19 cellular contexts compared by ENCODE assay signal in genomic region chr2:152813381-152813780, GRCh38.
"Had no signal": no experiment of that assay in that cellular context is flagged by ENCODE, and none has a peak within 500 bp of the region (broad histone marks: within the 10 kb centered on the region; RNA-seq: fewer than 3 reads in every experiment).

No MANE protein-coding gene starts in this region.

- H3K4me1 ChIP-seq: foreskin keratinocyte, left ventricle myocardium inferior, lower lobe of right lung, right atrium auricular region, testis, tibial nerve had no signal

- FAIRE-seq: endothelial cell of umbilical vein, kidney had no signal

- H3K36me3 ChIP-seq: left ventricle myocardium inferior, lower lobe of right lung, ovary, right atrium auricular region, tibial nerve had no signal

- H3K4me2 ChIP-seq: smooth muscle cell had no signal

- H3K4me3 ChIP-seq: coronary artery, left ventricle myocardium inferior, lower lobe of right lung, ovary, right atrium auricular region, smooth muscle cell, testis, tibial nerve had no signal

- H3K27ac ChIP-seq: coronary artery, foreskin keratinocyte, left ventricle myocardium inferior, lower lobe of right lung, ovary, right atrium auricular region, testis, tibial nerve had no signal

- DNase-seq: effector CD4-positive, alpha-beta T cell; endodermal cell; erythroblast; foreskin keratinocyte; kidney; left cardiac atrium; left ventricle myocardium inferior; lower lobe of right lung; naive thymus-derived CD8-positive, alpha-beta T cell; nucleus accumbens; ovary; stimulated activated CD4-positive, alpha-beta T cell treated with anti-CD3 and anti-CD28 coated beads, Interleukin-2, amount 100 ng/mL, for 48 hours; stimulated activated naive CD8-positive, alpha-beta T cell treated with anti-CD3 and anti-CD28 coated beads, Interleukin-15, Interleukin-2, amounts not matched to agents 100 U/mL and 50 U/mL, for 24 hours; testis had no signal

- H3K27me3 ChIP-seq: foreskin keratinocyte, ovary, right atrium auricular region, testis, tibial nerve had no signal

- ATAC-seq: foreskin keratinocyte; left cardiac atrium; lower lobe of right lung; naive thymus-derived CD8-positive, alpha-beta T cell; stimulated activated naive CD8-positive, alpha-beta T cell treated with anti-CD3 and anti-CD28 coated beads, Interleukin-15, Interleukin-2, amounts not matched to agents 100 U/mL and 50 U/mL, for 24 hours had no signal

- H3K9me3 ChIP-seq: ovary, testis had no signal
